19 cellular contexts compared by ENCODE assay signal in the genomic region with DNA sequence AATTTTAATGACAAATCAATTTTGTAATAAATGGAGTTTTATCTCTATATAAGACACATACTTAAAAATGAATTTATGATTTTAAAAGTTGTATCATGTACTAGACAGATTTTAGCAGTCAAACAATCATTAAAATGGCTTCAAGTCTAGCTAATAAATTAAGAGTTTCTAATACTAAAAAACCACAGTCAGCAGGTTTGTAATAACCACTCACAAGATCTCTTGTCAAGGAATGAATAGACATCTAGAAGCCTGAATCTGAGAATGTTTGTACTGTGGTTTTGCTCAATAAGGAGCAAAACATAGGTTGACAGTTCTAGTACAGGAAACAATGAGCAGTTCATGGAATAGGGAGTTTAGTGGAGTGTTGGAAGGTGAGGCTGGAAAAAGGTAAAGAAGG.
"Had no signal": no experiment of that assay in that cellular context is flagged by ENCODE, and none has a peak within 500 bp of the region (broad histone marks: within the 10 kb centered on the region; RNA-seq: fewer than 3 reads in every experiment).

No MANE protein-coding gene starts in this region.

- H3K4me2 ChIP-seq: hepatocyte, smooth muscle cell had no signal

- ATAC-seq: left colon; left ventricle myocardium superior; natural killer cell treated with Interleukin-12 subunit alpha and Interleukin-12 subunit beta and Interleukin-15 and Interleukin-18, amount 100 ng/mL, for 72 hours; psoas muscle had no signal

- H2AFZ ChIP-seq: hepatocyte had no signal

- H3K27me3 ChIP-seq: dorsolateral prefrontal cortex, hepatocyte, neutrophil, right atrium auricular region had no signal

- H3K36me3 ChIP-seq: neutrophil, right atrium auricular region had no signal

- H3K9me3 ChIP-seq: neutrophil, psoas muscle, right atrium auricular region had no signal

- DNase-seq: cortex of kidney; dorsolateral prefrontal cortex; effector CD8-positive, alpha-beta T cell; foreskin melanocyte; head of caudate nucleus; left colon; left ventricle myocardium superior; mesenchymal stem cell; midbrain; psoas muscle; stimulated activated CD4-positive, alpha-beta T cell treated with anti-CD3 and anti-CD28 coated beads, Interleukin-2, amount 100 ng/mL, for 48 hours; stimulated activated naive CD4-positive, alpha-beta T cell treated with Interleukin-2 at 50 U/mL for 16 hours; trophoblast cell had no signal

- H3K27ac ChIP-seq: dorsolateral prefrontal cortex, hepatocyte, neutrophil, psoas muscle, right atrium auricular region had no signal

- H3K79me2 ChIP-seq: hepatocyte had no signal

- H3K4me1 ChIP-seq: psoas muscle, right atrium auricular region had no signal

- H3K4me3 ChIP-seq: dorsolateral prefrontal cortex, hepatocyte, lung, psoas muscle, right atrium auricular region, smooth muscle cell had no signal
